21 cellular contexts compared by ENCODE assay signal in the genomic region with DNA sequence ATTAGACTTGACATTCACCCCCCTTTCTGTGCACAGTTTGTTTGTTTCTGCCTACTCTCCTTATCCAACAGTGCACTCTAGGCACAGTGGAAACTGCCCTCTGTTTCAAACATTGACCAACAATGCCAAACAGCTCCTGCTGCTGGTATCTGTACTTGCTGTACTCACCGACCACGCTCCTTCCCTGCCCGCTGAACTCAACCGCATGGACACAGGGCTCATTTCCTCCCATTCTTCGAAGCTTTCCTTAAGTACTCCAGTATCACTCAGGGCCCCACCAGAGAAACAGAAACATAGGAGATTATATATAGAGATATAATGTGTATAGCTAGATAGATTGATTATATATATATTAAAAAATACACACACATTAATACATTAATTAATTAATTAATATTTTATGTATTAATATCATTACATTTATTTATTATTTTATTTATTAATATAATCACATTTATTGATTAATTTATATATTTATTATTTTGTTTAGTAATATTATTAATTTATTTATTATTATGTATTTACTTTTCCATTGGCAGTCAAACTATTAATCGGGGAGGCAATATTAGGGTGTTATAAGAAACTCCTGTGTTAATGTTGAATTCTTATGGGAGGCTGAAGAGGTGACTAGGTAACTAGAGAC.
DNase-seq lines count a peak whose midpoint lies in the region; FAIRE-seq and TF ChIP-seq lines count a peak whose summit lies in the region.
"Had no signal": no experiment of that assay in that cellular context is flagged by ENCODE, and none has a peak within 500 bp of the region (broad histone marks: within the 10 kb centered on the region; RNA-seq: fewer than 3 reads in every experiment).

No MANE protein-coding gene starts in this region.

- DNase-seq in NB4 (ENCODE audit: low read depth) (peak; percentile 13), mesenchymal stem cell (no peak), T-helper 1 cell (no peak), NCI-H2196 (lab: John Stamatoyannopoulos, UW; ENCODE audit: unreplicated experiment) (no peak), NCI-H774 (lab: John Stamatoyannopoulos, UW) (no peak)
- DNase-seq in stimulated activated CD4-positive, alpha-beta T cell treated with anti-CD3 and anti-CD28 coated beads, Interleukin-4, amount 100 ng/mL, for 24 hours: no peak
- DNase-seq: 8988T; CD8-positive, alpha-beta memory T cell; GF-D8; KG1; NCI-H1417; NCI-H1694 treated with DMSO at 0.1 percent for 48 hours; NCI-H2081 treated with DMSO at 0.1 percent for 48 hours; NCI-H2227 treated with DMSO at 0.1 percent for 48 hours; NCI-H510A; SIG-M5; SK-N-SH had no signal

- H3K36me3 ChIP-seq in mesenchymal stem cell (ENCODE audit: control insufficient read depth in 1 of 2, insufficient read depth in 2 of 2, low read depth in 1 of 2, low read length in 2 of 2): no peaks in the 10 kb centered on the region

- H2AK5ac ChIP-seq in mesenchymal stem cell (ENCODE audit: low read length, severe bottlenecking): no peak overlapping the region

- no peaks in the 10 kb centered on the region for H3K4me1 ChIP-seq in mesenchymal stem cell (ENCODE audit: control insufficient read depth, insufficient read depth, low read depth, low read length)

- no peak overlapping the region for H4K91ac ChIP-seq in mesenchymal stem cell (ENCODE audit: low read length)

- FAIRE-seq in A204.1 (lab: Jason Lieb, UNC): peak; percentile 95
- peak; percentile 92 for FAIRE-seq in endometrium (lab: Jason Lieb, UNC)
- FAIRE-seq: HTR-8/SVneo had no signal

- no peak overlapping the region for H2BK12ac ChIP-seq in mesenchymal stem cell (ENCODE audit: low read length in 2 of 2)

- no peak overlapping the region for H3K23ac ChIP-seq in mesenchymal stem cell (ENCODE audit: low read length in 2 of 2)

- TF ChIP-seq POLR2A in NB4 (IDR thresholded peaks at IDR 0.05; ENCODE audit: extremely low read depth, insufficient read length): no peak

- no peak overlapping the region for H3K9ac ChIP-seq in mesenchymal stem cell (ENCODE audit: low read length)
- H3K9ac ChIP-seq: SK-N-SH had no signal

- H3K4ac ChIP-seq in mesenchymal stem cell (ENCODE audit: low read depth in 1 of 2, low read length in 2 of 2): no peak overlapping the region

- 91% methylated on average over 3 of the region's 6 CpGs for WGBS in mesenchymal stem cell

- no peak overlapping the region for H2BK15ac ChIP-seq in mesenchymal stem cell (ENCODE audit: low read depth, poor library complexity, severe bottlenecking)

- H2BK5ac ChIP-seq in mesenchymal stem cell (ENCODE audit: low read depth, low read length, poor library complexity, severe bottlenecking): no peak overlapping the region

- H3K79me1 ChIP-seq in mesenchymal stem cell (replicated peaks; ENCODE audit: low read length, poor library complexity, severe bottlenecking): no peaks in the 10 kb centered on the region

- H3K4me3 ChIP-seq in NB4 (ENCODE audit: low read depth, low read length): no peak overlapping the region
- no peak overlapping the region for H3K4me3 ChIP-seq in mesenchymal stem cell (ENCODE audit: insufficient read depth in 1 of 2, low read depth in 1 of 2, low read length in 2 of 2)

- no peaks in the 10 kb centered on the region for H3K27me3 ChIP-seq in mesenchymal stem cell (ENCODE audit: control insufficient read depth in 1 of 2, insufficient read depth in 1 of 2, low read length in 2 of 2)

- H2AFZ ChIP-seq in mesenchymal stem cell (ENCODE audit: low read depth, low read length): no peak overlapping the region

- H3K27ac ChIP-seq in mesenchymal stem cell (ENCODE audit: low read length, poor library complexity, severe bottlenecking): no peak overlapping the region
- H3K27ac ChIP-seq: C4-2B had no signal

- no peak overlapping the region for H3K18ac ChIP-seq in mesenchymal stem cell (ENCODE audit: low read depth in 1 of 2, low read length in 2 of 2)

- no peaks in the 10 kb centered on the region for H3K9me3 ChIP-seq in mesenchymal stem cell (ENCODE audit: control insufficient read depth, low read length)
- H3K9me3 ChIP-seq: SK-N-SH had no signal

- TF ChIP-seq CTCF in NB4 (IDR thresholded peaks at IDR 0.05; ENCODE audit: low read depth, low read length): no peak

- H4K8ac ChIP-seq in mesenchymal stem cell (ENCODE audit: low read length): peak overlapping the region; percentile 54

- H3K4me2 ChIP-seq in mesenchymal stem cell (ENCODE audit: low read length, poor library complexity, severe bottlenecking): no peak overlapping the region
- H3K4me2 ChIP-seq: SK-N-SH had no signal

- no peak overlapping the region for H2BK120ac ChIP-seq in mesenchymal stem cell (ENCODE audit: low read depth, low read length)

- no peak overlapping the region for H3K14ac ChIP-seq in mesenchymal stem cell (ENCODE audit: low read length in 2 of 2)
